In genomic region chr14:56333361-56334279, GRCh38 we compare ENCODE assay signal across 8 cellular contexts.
DNase-seq lines count a peak whose midpoint lies in the region; ATAC-seq, FAIRE-seq and TF ChIP-seq lines count a peak whose summit lies in the region.
"Had no signal": no experiment of that assay in that cellular context is flagged by ENCODE, and none has a peak within 500 bp of the region (broad histone marks: within the 10 kb centered on the region; RNA-seq: fewer than 3 reads in every experiment).

No MANE protein-coding gene starts in this region.

- peak overlapping the region; percentile 63 for H3K9ac ChIP-seq in endothelial cell of umbilical vein (replicated peaks; ENCODE audit: extremely low read depth, insufficient read depth, low read length)
- H3K9ac ChIP-seq: KMS-11 had no signal

- peak overlapping the region; percentile 71 for H2AFZ ChIP-seq in endothelial cell of umbilical vein (ENCODE audit: low read depth, low read length)

- TF ChIP-seq CTCF in endothelial cell of umbilical vein (IDR thresholded peaks at IDR 0.05; ENCODE audit: extremely low read depth in 1 of 2, insufficient read depth in 1 of 2, low read depth in 1 of 2, low read length in 2 of 2), result no peak

- no peaks in the 10 kb centered on the region for H3K79me2 ChIP-seq in endothelial cell of umbilical vein (ENCODE audit: control insufficient read depth, insufficient read depth, low read length)

- H3K9me3 ChIP-seq in endothelial cell of umbilical vein (replicated peaks; ENCODE audit: control insufficient read depth, insufficient read depth, low read length), result no peaks in the 10 kb centered on the region

- H3K36me3 ChIP-seq in endothelial cell of umbilical vein (ENCODE audit: control insufficient read depth in 2 of 2, extremely low read depth in 1 of 2, insufficient read depth in 2 of 2, low read length in 2 of 2), result no peaks in the 10 kb centered on the region

- CTCF ChIA-PET in endothelial cell of umbilical vein (lab: Charles Lee), result interaction anchor here (0.6 to 1.6 kb wide), 5 partner anchors 8 to 895 kb away, joined by 3 to 4 read pairs (median 3); no protein-coding TSS in a partner anchor

- H4K20me1 ChIP-seq in endothelial cell of umbilical vein (replicated peaks; ENCODE audit: control insufficient read depth, extremely low read depth, insufficient read depth, low read length), result no peaks in the 10 kb centered on the region

- peaks cover 25% of the 10 kb centered on the region for H3K4me1 ChIP-seq in endothelial cell of umbilical vein (ENCODE audit: control insufficient read depth, extremely low read depth, insufficient read depth, low read length)

- BruUV-seq in endothelial cell of umbilical vein (replicated peaks; lab: Mats Ljungman, UMichigan), result TSS peak; percentile 82

- POLR2A ChIA-PET in endothelial cell of umbilical vein (lab: Charles Lee), result no interaction called here

- H3K27ac ChIP-seq in endothelial cell of umbilical vein (ENCODE audit: insufficient read depth, low read depth, low read length), result peak overlapping the region; percentile 99
- H3K27ac ChIP-seq: KMS-11 had no signal

- FAIRE-seq in endothelial cell of umbilical vein (lab: Jason Lieb, UNC), result peak; percentile 98

- no peaks in the 10 kb centered on the region for H3K9me1 ChIP-seq in endothelial cell of umbilical vein (replicated peaks; ENCODE audit: control insufficient read depth, extremely low read depth, insufficient read depth, low read length)

- peak overlapping the region; percentile 68 for H3K4me2 ChIP-seq in endothelial cell of umbilical vein (ENCODE audit: insufficient read depth, low read length)
- H3K4me2 ChIP-seq: KMS-11 had no signal

- H3K4me3 ChIP-seq in endothelial cell of umbilical vein (replicated peaks in 1 of 3; ENCODE audit: insufficient read depth in 1 of 3, low read depth in 1 of 3, low read length in 3 of 3) (no peak overlapping the region), skeletal muscle cell (ENCODE audit: low read depth, low read length) (no peak overlapping the region)

- DNase-seq in HCEC 1CT, result peak; percentile 89
- DNase-seq in NCI-H748 (lab: John Stamatoyannopoulos, UW; ENCODE audit: unreplicated experiment), result peak; percentile 76
- DNase-seq in endothelial cell of umbilical vein (ENCODE audit: low read depth, low spot score), result peak; percentile 91
- DNase-seq in skeletal muscle cell (ENCODE audit: low read depth), result peak; percentile 65

- dilution Hi-C loops in endothelial cell of umbilical vein (cut with MboI; ENCODE audit: extremely low pct_ligation_motif_present, low sequenced_read_pairs), result no loop called here

- intact Hi-C loops in endothelial cell of umbilical vein (cut with micrococcal nuclease), result loop anchor here (1.0 to 2.0 kb wide), 5 partner anchors 9 to 526 kb away; no protein-coding TSS in a partner anchor

- H3K27me3 ChIP-seq in endothelial cell of umbilical vein (ENCODE audit: control insufficient read depth in 2 of 2, insufficient read depth in 2 of 2, low read length in 2 of 2), result no peaks in the 10 kb centered on the region

- TF ChIP-seq POLR2A in endothelial cell of umbilical vein (IDR thresholded peaks at IDR 0.05; ENCODE audit: low read depth, low read length), result peak; percentile 36

- ATAC-seq in GM21423 (IDR thresholded peaks at IDR 0.05; ENCODE audit: unreplicated experiment) (no peak), HG02938 (IDR thresholded peaks at IDR 0.05; ENCODE audit: unreplicated experiment) (no peak), GM19351 (IDR thresholded peaks at IDR 0.05; ENCODE audit: unreplicated experiment) (no peak)

TF ChIP-seq in endothelial cell of umbilical vein, 7 proteins besides CTCF, POLR2A, EP300 and RAD21:
- TF ChIP-seq GATA2 (IDR thresholded peaks at IDR 0.05; ENCODE audit: insufficient read depth, insufficient read length, low read depth, low read length) (peak; percentile 84), JUN (IDR thresholded peaks at IDR 0.05; ENCODE audit: borderline replicate concordance, insufficient read depth, insufficient read length, low read depth) (peak; percentile 95), EZH2 (IDR thresholded peaks at IDR 0.05; ENCODE audit: borderline replicate concordance, low read depth, low read length, severe bottlenecking) (no peak), POLR2AphosphoS5 (IDR thresholded peaks at IDR 0.05; ENCODE audit: insufficient read depth, low read depth, low read length) (peak; percentile 68), FOS (IDR thresholded peaks at IDR 0.05; ENCODE audit: borderline replicate concordance, insufficient read depth, low read length) (peak; percentile 92), MAX (IDR thresholded peaks at IDR 0.05; ENCODE audit: insufficient read depth, insufficient read length) (no peak), MYC (IDR thresholded peaks at IDR 0.05; ENCODE audit: low read depth, low read length) (no peak)
